In genomic region chr15:71396536-71397125, GRCh38 we compare ENCODE assay signal across 21 cellular contexts.
DNase-seq lines count a peak whose midpoint lies in the region; ATAC-seq, FAIRE-seq and TF ChIP-seq lines count a peak whose summit lies in the region.
"Had no signal": no experiment of that assay in that cellular context is flagged by ENCODE, and none has a peak within 500 bp of the region (broad histone marks: within the 10 kb centered on the region; RNA-seq: fewer than 3 reads in every experiment).

No MANE protein-coding gene starts in this region.

- H3K23ac ChIP-seq in IMR-90 (ENCODE audit: low read depth, low read length), result no peak overlapping the region
- H3K23ac ChIP-seq in H1 (ENCODE audit: insufficient read length), result no peak overlapping the region

- H3K4me3 ChIP-seq in IMR-90 (ENCODE audit: insufficient read depth, low read depth, low read length) (no peak overlapping the region), H1 (ENCODE audit: extremely low read depth in 1 of 4, insufficient read depth in 2 of 4, low read depth in 3 of 4, low read length in 4 of 4) (no peak overlapping the region), right lobe of liver (no peak overlapping the region)
- H3K4me3 ChIP-seq: SK-N-MC had no signal

- CTCF ChIA-PET in IMR-90 (lab: Yijun Ruan, JAX) (no interaction called here), H1 (lab: Charles Lee; ENCODE audit: partially characterized antibody) (interaction anchor here (0.6 kb wide), 1 partner anchor 10 kb away, joined by 3 read pairs; no protein-coding TSS in a partner anchor), GM10248 (lab: Yijun Ruan, JAX) (interaction anchor here (1.0 kb wide), 2 partner anchors 28 to 44 kb away, joined by 3 read pairs; no protein-coding TSS in a partner anchor)

- H3K4ac ChIP-seq in IMR-90 (ENCODE audit: low read depth, low read length), result no peak overlapping the region
- H3K4ac ChIP-seq in H1 (replicated peaks; ENCODE audit: insufficient read length, low read depth, low read length), result no peak overlapping the region

- in situ Hi-C loops in IMR-90 (cut with MboI; ENCODE audit: low sequenced_read_pairs), result no loop called here

- intact Hi-C loops in IMR-90 (cut with micrococcal nuclease), result no loop called here
- intact Hi-C loops in right lobe of liver (cut with DNase I), result no loop called here

- H3K9me3 ChIP-seq in IMR-90 (ENCODE audit: control insufficient read depth, insufficient read depth, low read length) (no peaks in the 10 kb centered on the region), H1 (ENCODE audit: insufficient read depth in 2 of 2, low read depth in 1 of 2, low read length in 1 of 2) (no peaks in the 10 kb centered on the region), right lobe of liver (no peaks in the 10 kb centered on the region)

- H4K8ac ChIP-seq in IMR-90 (ENCODE audit: low read depth in 2 of 2, low read length in 2 of 2) (no peak overlapping the region), H1 (ENCODE audit: extremely low read depth, insufficient read depth, low read length) (no peak overlapping the region)

- H3K27me3 ChIP-seq in IMR-90 (ENCODE audit: control insufficient read depth, insufficient read depth, low read length) (no peaks in the 10 kb centered on the region), H1 (replicated peaks in 1 of 4; ENCODE audit: control insufficient read depth in 3 of 4, extremely low read depth in 1 of 4, insufficient read depth in 3 of 4, low read length in 3 of 4) (no peaks in the 10 kb centered on the region; a peak in 1 of 7 replicates), right lobe of liver (no peaks in the 10 kb centered on the region)

- no peaks in the 10 kb centered on the region for H3K79me2 ChIP-seq in H1 (ENCODE audit: control insufficient read depth in 1 of 2, insufficient read depth in 2 of 2, low read length in 2 of 2)

- H3K14ac ChIP-seq in IMR-90 (replicated peaks; ENCODE audit: low read depth, low read length), result 0 out of 2 replicates have a peak overlapping the region, but pooled peaks have one; percentile 44
- no peak overlapping the region for H3K14ac ChIP-seq in H1 (ENCODE audit: insufficient read length)

- no peak for DNase-seq in IMR-90
- DNase-seq in H1 (ENCODE audit: low read depth in 1 of 2, low spot score in 2 of 2), result no peak
- DNase-seq in right lobe of liver, result peak in 1 of 3 donors; percentile 64
- no peak for DNase-seq in urothelium cell line (ENCODE audit: low spot score)
- no peak for DNase-seq in OCI-M2 (lab: John Stamatoyannopoulos, UW; ENCODE audit: unreplicated experiment)
- DNase-seq in GM10248 (ENCODE audit: extremely low spot score), result no peak
- DNase-seq in NCI-H2081 treated with DMSO at 0.1 percent for 48 hours (lab: John Stamatoyannopoulos, UW), result no peak
- DNase-seq: CD8-positive, alpha-beta memory T cell; DMS79 treated with DMSO at 0.1 percent for 48 hours; GF-D8; H7; KBM-7; NCI-H1105 treated with DMSO at 0.1 percent for 48 hours; NCI-H2227 treated with DMSO at 0.1 percent for 48 hours; NCI-H526 treated with DMSO at 0.1 percent for 48 hours; SHP77 treated with DMSO at 0.1 percent for 48 hours had no signal

- no peak overlapping the region for H2BK20ac ChIP-seq in IMR-90 (ENCODE audit: low read depth, low read length)
- no peak overlapping the region for H2BK20ac ChIP-seq in H1 (ENCODE audit: low read length)

- no peak overlapping the region for H2AK9ac ChIP-seq in IMR-90 (replicated peaks; ENCODE audit: low read depth, low read length, poor library complexity)

- H3K4me1 ChIP-seq in IMR-90 (ENCODE audit: control insufficient read depth, insufficient read depth, low read length) (peaks cover 10% of the 10 kb centered on the region), H1 (replicated peaks in 1 of 4; ENCODE audit: control insufficient read depth in 3 of 4, insufficient read depth in 4 of 4, low read length in 3 of 4) (peaks cover 3 to 12% (median 7%) of the 10 kb centered on the region in 4 experiments; a peak in 4 of 7 replicates), right lobe of liver (peaks cover 0 to 15% (median 3%) of the 10 kb centered on the region in 4 donors)

- H4K20me1 ChIP-seq in IMR-90 (ENCODE audit: insufficient read depth, low read length) (no peaks in the 10 kb centered on the region), H1 (replicated peaks in 1 of 2; ENCODE audit: control insufficient read depth in 1 of 2, insufficient read depth in 2 of 2, low read length in 2 of 2) (no peaks in the 10 kb centered on the region)

- POLR2A ChIA-PET in IMR-90 (lab: Charles Lee; ENCODE audit: unreplicated experiment) (no interaction called here), H1 (lab: Charles Lee; ENCODE audit: partially characterized antibody) (interaction anchor here (1.1 kb wide), 1 partner anchor 10 kb away, joined by 3 read pairs; no protein-coding TSS in a partner anchor), GM10248 (lab: Yijun Ruan, JAX) (no interaction called here)

- BruUV-seq in IMR-90 (replicated peaks; lab: Mats Ljungman, UMichigan), result no TSS peak

- H3K4me2 ChIP-seq in IMR-90 (ENCODE audit: low read depth, low read length), result no peak overlapping the region
- no peak overlapping the region for H3K4me2 ChIP-seq in H1 (ENCODE audit: insufficient read depth in 1 of 2, low read depth in 2 of 2, low read length in 2 of 2)

- H3K27ac ChIP-seq in IMR-90 (ENCODE audit: insufficient read depth, low read length), result no peak overlapping the region
- no peak overlapping the region for H3K27ac ChIP-seq in H1 (ENCODE audit: low read depth, low read length)
- H3K27ac ChIP-seq in right lobe of liver, result peak overlapping the region in 2 of 3 donors; percentile 50 to 57
- H3K27ac ChIP-seq: C4-2B, SK-N-MC had no signal

- H3K18ac ChIP-seq in IMR-90 (ENCODE audit: low read depth, low read length) (no peak overlapping the region), H1 (ENCODE audit: extremely low read depth, low read length) (peak overlapping the region; percentile 55; the same call in 1 of the 2 replicates)

- H3K23me2 ChIP-seq in H1 (ENCODE audit: low read depth, low read length), result no peaks in the 10 kb centered on the region

- no peak for TF ChIP-seq EP300 in H1 (IDR thresholded peaks at IDR 0.05; ENCODE audit: borderline replicate concordance in 1 of 2, low read depth in 2 of 2, low read length in 2 of 2)

- no peak for TF ChIP-seq POLR2A in IMR-90 (IDR thresholded peaks at IDR 0.05; ENCODE audit: low read depth, low read length)
- no peak for TF ChIP-seq POLR2A in H1 (IDR thresholded peaks at IDR 0.05; ENCODE audit: control extremely low read depth in 1 of 2, low read depth in 2 of 2, low read length in 2 of 2)
- no peak for TF ChIP-seq POLR2A in right lobe of liver (IDR thresholded peaks at IDR 0.05)

- H2BK5ac ChIP-seq in IMR-90 (ENCODE audit: low read depth, low read length, poor library complexity, severe bottlenecking) (no peak overlapping the region), H1 (ENCODE audit: low read depth, low read length) (no peak overlapping the region)

- ATAC-seq in IMR-90 (ENCODE audit: low read depth) (no peak), right lobe of liver (peak; percentile 71 to 81 (median 76))
- ATAC-seq: Panc1 had no signal

- H3K9me1 ChIP-seq in IMR-90 (ENCODE audit: insufficient read depth, low read length), result peaks cover 6% of the 10 kb centered on the region

- H3K9ac ChIP-seq in IMR-90 (ENCODE audit: low read depth, low read length) (no peak overlapping the region), H1 (replicated peaks in 1 of 4; ENCODE audit: extremely low read depth in 1 of 4, low read depth in 3 of 4, low read length in 3 of 4) (no peak overlapping the region)

- whole genome bisulfite sequencing in IMR-90 (ENCODE audit: extremely low coverage in 2 of 2, insufficient read length in 1 of 2), 2 experiments, result 74% methylated on average over 4 of the region's 8 CpGs; no CpG with 5 or more reads in 1 of the 2 experiments
- WGBS in H1 (ENCODE audit: extremely low coverage in 1 of 2, insufficient coverage in 1 of 2, insufficient read length in 1 of 2, insufficient replicate concordance in 2 of 2, low coverage in 1 of 2, low lambda C conversion rate in 2 of 2, missing lambda C conversion rate in 1 of 2), 2 experiments, result 81% methylated on average over 8 of the region's 8 CpGs; no CpG with 5 or more reads in 1 of the 2 experiments
- 23% methylated on average over 8 of the region's 8 CpGs for WGBS in right lobe of liver (ENCODE audit: insufficient coverage, low coverage, low lambda C conversion rate, missing lambda C conversion rate)

- no peak overlapping the region for H3K56ac ChIP-seq in IMR-90 (ENCODE audit: extremely low read depth, insufficient read depth, low read length)
- no peak overlapping the region for H3K56ac ChIP-seq in H1 (replicated peaks; ENCODE audit: insufficient read length, low read depth, low read length)

- no peak for FAIRE-seq in H1 (lab: Jason Lieb, UNC)
- peak; percentile 63 for FAIRE-seq in urothelium cell line (lab: Jason Lieb, UNC)
- FAIRE-seq: GM12892, GM19239 had no signal

- H2BK12ac ChIP-seq in H1 (ENCODE audit: low read depth, low read length), result no peak overlapping the region

- H4K5ac ChIP-seq in IMR-90 (ENCODE audit: low read depth, low read length) (no peak overlapping the region), H1 (ENCODE audit: insufficient read length, low read depth, low read length) (no peak overlapping the region)

- H3K36me3 ChIP-seq in IMR-90 (ENCODE audit: control insufficient read depth, insufficient read depth, low read length), result 0 out of 2 replicates have a peak, but pooled peaks cover 1% of the 10 kb centered on the region
- H3K36me3 ChIP-seq in H1 (ENCODE audit: control insufficient read depth in 2 of 4, insufficient read depth in 4 of 4, low read length in 3 of 4), result no peaks in the 10 kb centered on the region
- no peaks in the 10 kb centered on the region for H3K36me3 ChIP-seq in right lobe of liver

- no peak overlapping the region for H2BK120ac ChIP-seq in IMR-90 (ENCODE audit: low read depth, low read length)
- H2BK120ac ChIP-seq in H1 (replicated peaks; ENCODE audit: low read depth, low read length), result no peak overlapping the region

- H2AFZ ChIP-seq in IMR-90 (replicated peaks; ENCODE audit: low read length, poor library complexity) (no peak overlapping the region), H1 (ENCODE audit: low read length) (no peak overlapping the region)

- dilution Hi-C loops in IMR-90 (cut with HindIII; ENCODE audit: low sequenced_read_pairs, unreplicated experiment), result no loop called here

- H4K91ac ChIP-seq in IMR-90 (ENCODE audit: insufficient read depth, low read depth, low read length) (no peak overlapping the region), H1 (replicated peaks; ENCODE audit: insufficient read length, low read length) (no peak overlapping the region)

- H2BK15ac ChIP-seq in IMR-90 (ENCODE audit: low read depth, low read length), result no peak overlapping the region
- no peak overlapping the region for H2BK15ac ChIP-seq in H1 (ENCODE audit: low read length)

- TF ChIP-seq RAD21 in IMR-90 (IDR thresholded peaks at IDR 0.05; ENCODE audit: low read length) (no peak), H1 (IDR thresholded peaks at IDR 0.05 in 1 of 2, conservative IDR thresholded peaks at IDR 0.05 in 1 of 2; ENCODE audit: low read depth in 2 of 2, low read length in 2 of 2) (no peak)

- H2AK5ac ChIP-seq in IMR-90 (ENCODE audit: low read depth, low read length) (no peak overlapping the region; the same call in 1 of the 2 replicates), H1 (ENCODE audit: low read depth, low read length) (no peak overlapping the region)

- TF ChIP-seq CTCF in IMR-90 (conservative IDR thresholded peaks at IDR 0.05; ENCODE audit: low read depth, low read length) (no peak), H1 (IDR thresholded peaks at IDR 0.05; ENCODE audit: control extremely low read depth in 1 of 3, insufficient read depth in 1 of 3, low read depth in 1 of 3, low read length in 3 of 3) (no peak), right lobe of liver (IDR thresholded peaks at IDR 0.05) (no peak), GM10248 (IDR thresholded peaks at IDR 0.05; ENCODE audit: control extremely low read depth, extremely low read depth, low read depth, missing control alignments) (no peak)

- H3K79me1 ChIP-seq in IMR-90 (ENCODE audit: low read depth in 1 of 2, low read length in 2 of 2) (peaks cover 9 to 22% of the 10 kb centered on the region in 2 experiments; a peak in 3 of 4 replicates), H1 (ENCODE audit: low read depth, low read length) (no peaks in the 10 kb centered on the region; the same call in 1 of the 2 replicates)

Comparison
In these comparisons a context has a peak if more than half of its experiments do, and no peak if none do; other contexts are left out.
1. H3K27ac ChIP-seq: peak in right lobe of liver (2 of 3); none in IMR-90 (single experiment) and H1 (single experiment).